In the genomic region with DNA sequence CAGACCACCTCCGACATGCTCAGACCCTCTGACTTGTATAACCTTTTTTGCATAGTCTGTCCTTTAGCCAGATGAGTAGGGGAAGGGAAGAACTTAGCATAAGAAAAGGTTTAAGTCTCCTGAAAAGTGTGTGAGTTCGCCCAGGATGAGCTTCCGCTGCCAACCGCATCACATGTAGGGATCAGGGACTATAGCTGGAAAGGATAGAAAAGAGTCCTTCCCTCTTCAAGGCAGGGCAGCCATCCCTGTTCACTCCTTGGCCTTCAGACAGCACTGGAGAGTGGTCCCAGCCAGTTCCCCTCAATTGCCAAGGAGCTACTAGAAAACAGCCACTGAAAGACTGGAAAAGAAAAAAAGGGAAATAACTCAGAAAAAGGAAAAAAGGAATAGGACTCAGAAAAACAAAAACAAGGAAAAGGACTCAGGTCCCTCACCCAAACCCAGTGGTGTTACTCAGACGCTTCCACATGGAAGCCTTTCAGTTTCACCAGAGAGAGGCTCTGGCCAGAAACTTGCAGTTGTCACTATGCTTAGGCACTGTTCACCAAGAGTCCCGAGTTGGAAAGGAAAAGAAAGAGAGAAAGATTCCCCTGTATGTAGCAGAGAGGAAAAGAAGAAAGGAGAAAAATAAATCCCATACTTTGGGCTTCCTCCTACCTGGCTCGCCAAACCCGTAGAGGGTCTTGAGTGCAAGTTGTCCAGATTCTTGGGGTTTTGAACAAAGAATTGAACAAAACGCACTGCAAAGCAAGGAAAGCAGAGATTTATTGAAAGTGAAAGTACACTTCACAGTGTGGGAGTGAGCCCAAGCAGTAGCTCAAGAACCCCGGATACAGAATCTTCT, we compare ENCODE assay signal across 9 cellular contexts. TPM values are rescaled to one million over a fixed set of nuclear protein-coding genes. Genes with fewer than 3 reads are reported as not detected.
DNase-seq lines count a peak whose midpoint lies in the region; ATAC-seq and TF ChIP-seq lines count a peak whose summit lies in the region.
"Had no signal": no experiment of that assay in that cellular context is flagged by ENCODE, and none has a peak within 500 bp of the region (broad histone marks: within the 10 kb centered on the region; RNA-seq: fewer than 3 reads in every experiment).

No MANE protein-coding gene starts in this region.

- peak; percentile 11 for ATAC-seq in stimulated activated effector memory CD8-positive, alpha-beta T cell treated with anti-CD3 and anti-CD28 coated beads, Interleukin-12 subunit alpha, Interleukin-12 subunit beta, amount 100 ng/mL, for 72 hours
- no peak for ATAC-seq in HG03439 (IDR thresholded peaks at IDR 0.05; ENCODE audit: unreplicated experiment)

- intact Hi-C loops in esophagus muscularis mucosa (cut with DNase I), result loop anchor here (5.0 kb wide), 1 partner anchor 112 kb away; a partner anchor contains a TSS

- no peak for TF ChIP-seq CTCF in GM12864 (IDR thresholded peaks at IDR 0.05; ENCODE audit: low read depth, low read length, missing control alignments)
- no peak for TF ChIP-seq CTCF in esophagus muscularis mucosa (IDR thresholded peaks at IDR 0.05)

- no peak overlapping the region for H4K8ac ChIP-seq in mesendoderm (ENCODE audit: low read depth, low read length)

- H3K4me3 ChIP-seq in GM12864 (ENCODE audit: low read depth, low read length), result peak overlapping the region; percentile 67
- peak overlapping the region; percentile 49 for H3K4me3 ChIP-seq in MG63
- peak overlapping the region; percentile 30 to 54 (median 42) for H3K4me3 ChIP-seq in esophagus muscularis mucosa
- no peak overlapping the region for H3K4me3 ChIP-seq in mesendoderm (ENCODE audit: low read length)

- no peak overlapping the region for H2BK120ac ChIP-seq in mesendoderm (ENCODE audit: low read depth, low read length)

- H3K4me1 ChIP-seq in esophagus muscularis mucosa (peaks cover 28 to 41% (median 31%) of the 10 kb centered on the region in 4 donors), mesendoderm (ENCODE audit: control insufficient read depth, low read depth, low read length) (peaks cover 4% of the 10 kb centered on the region)

- H3K4me2 ChIP-seq in mesendoderm (ENCODE audit: low read length), result no peak overlapping the region

- H3K27ac Mint-ChIP-seq in stimulated activated effector memory CD8-positive, alpha-beta T cell treated with anti-CD3 and anti-CD28 coated beads, Interleukin-12 subunit alpha, Interleukin-12 subunit beta, amount 100 ng/mL, for 72 hours, result peak overlapping the region; percentile 82

- TF ChIP-seq EP300 in esophagus muscularis mucosa (IDR thresholded peaks at IDR 0.05), result no peak

- no peak for TF ChIP-seq POLR2A in esophagus muscularis mucosa (IDR thresholded peaks at IDR 0.05; ENCODE audit: low read depth)

- H3K23ac ChIP-seq in mesendoderm (ENCODE audit: low read length), result no peak overlapping the region

- H3K56ac ChIP-seq in mesendoderm (ENCODE audit: low read length), result no peak overlapping the region

- H4K5ac ChIP-seq in mesendoderm (ENCODE audit: low read length), result no peak overlapping the region

- no peaks in the 10 kb centered on the region for H3K79me1 ChIP-seq in mesendoderm (ENCODE audit: low read length)

- H3K9me3 Mint-ChIP-seq in stimulated activated effector memory CD8-positive, alpha-beta T cell treated with anti-CD3 and anti-CD28 coated beads, Interleukin-12 subunit alpha, Interleukin-12 subunit beta, amount 100 ng/mL, for 72 hours, result peaks cover 5% of the 10 kb centered on the region

- no peak overlapping the region for H3K18ac ChIP-seq in mesendoderm (ENCODE audit: low read length)

- H3K36me3 ChIP-seq in MG63 (no peaks in the 10 kb centered on the region), esophagus muscularis mucosa (no peaks in the 10 kb centered on the region), mesendoderm (ENCODE audit: control insufficient read depth, insufficient read depth, low read length) (no peaks in the 10 kb centered on the region)

- H3K27ac ChIP-seq in esophagus muscularis mucosa (replicated peaks in 1 of 4), result peak overlapping the region; percentile 59 to 89 (median 71)
- no peak overlapping the region for H3K27ac ChIP-seq in mesendoderm (ENCODE audit: low read depth, low read length)

- H3K4me1 Mint-ChIP-seq in stimulated activated effector memory CD8-positive, alpha-beta T cell treated with anti-CD3 and anti-CD28 coated beads, Interleukin-12 subunit alpha, Interleukin-12 subunit beta, amount 100 ng/mL, for 72 hours, result peaks cover 53% of the 10 kb centered on the region

- H2BK15ac ChIP-seq in mesendoderm (replicated peaks; ENCODE audit: low read depth), result no peak overlapping the region

- no peak for DNase-seq in GM12864 (ENCODE audit: low read depth)
- DNase-seq in MG63, result peak; percentile 39
- no peak for DNase-seq in esophagus muscularis mucosa (ENCODE audit: extremely low spot score)
- no peak for DNase-seq in stimulated activated effector memory CD8-positive, alpha-beta T cell treated with anti-CD3 and anti-CD28 coated beads, Interleukin-12 subunit alpha, Interleukin-12 subunit beta, amount 100 ng/mL, for 72 hours (ENCODE audit: low spot score in 2 of 2)
- DNase-seq in NCI-H510A treated with DMSO at 0.1 percent for 48 hours (lab: John Stamatoyannopoulos, UW), result no peak
- no peak for DNase-seq in AG08396 (ENCODE audit: low spot score)
- DNase-seq in mesendoderm, result no peak
- DNase-seq: NCI-H69 had no signal

- H3K27me3 ChIP-seq in MG63 (no peaks in the 10 kb centered on the region), esophagus muscularis mucosa (no peaks in the 10 kb centered on the region), mesendoderm (ENCODE audit: insufficient read depth, low read length, poor library complexity) (no peaks in the 10 kb centered on the region)

- no peak overlapping the region for H3K4ac ChIP-seq in mesendoderm (ENCODE audit: low read depth, low read length)

- no peak overlapping the region for H2AK5ac ChIP-seq in mesendoderm (ENCODE audit: low read length)

- no peaks in the 10 kb centered on the region for H3K9me3 ChIP-seq in MG63
- no peaks in the 10 kb centered on the region for H3K9me3 ChIP-seq in esophagus muscularis mucosa

- no peak overlapping the region for H2BK5ac ChIP-seq in mesendoderm (ENCODE audit: low read length)

- peak overlapping the region; percentile 99 for H3K4me3 Mint-ChIP-seq in stimulated activated effector memory CD8-positive, alpha-beta T cell treated with anti-CD3 and anti-CD28 coated beads, Interleukin-12 subunit alpha, Interleukin-12 subunit beta, amount 100 ng/mL, for 72 hours

- WGBS in esophagus muscularis mucosa, result 74% methylated on average over 10 of the region's 10 CpGs
- no CpG with 5 or more reads among the region's 10 CpGs for WGBS in mesendoderm (ENCODE audit: extremely low coverage, insufficient coverage, low lambda C conversion rate)

- no peaks in the 10 kb centered on the region for H3K79me2 ChIP-seq in mesendoderm (ENCODE audit: control insufficient read depth, insufficient read depth, low read length)

- H3K9ac ChIP-seq in mesendoderm (ENCODE audit: low read length), result no peak overlapping the region

- peaks cover 29% of the 10 kb centered on the region for H3K36me3 Mint-ChIP-seq in stimulated activated effector memory CD8-positive, alpha-beta T cell treated with anti-CD3 and anti-CD28 coated beads, Interleukin-12 subunit alpha, Interleukin-12 subunit beta, amount 100 ng/mL, for 72 hours

RNA-seq across cellular contexts. Expression of a gene that starts 5.6 kb away (rescaled TPM):
- total RNA-seq in MG63 (2014; rRNA removed; shearing (Covaris generic); ENCODE audit: low replicate concordance), result 106 and 137 TPM in 2 replicates
- 10 to 100 TPM; 65.6 to 86.9 (median 71.8) TPM for total RNA-seq in esophagus muscularis mucosa
- 71.2 TPM for polyA plus RNA-seq in mesendoderm (2013, experiment 1 of 2)
- 70.4 TPM for polyA plus RNA-seq in mesendoderm (2013, experiment 2 of 2)
